1 cellular context compared by ENCODE assay signal in the genomic region with DNA sequence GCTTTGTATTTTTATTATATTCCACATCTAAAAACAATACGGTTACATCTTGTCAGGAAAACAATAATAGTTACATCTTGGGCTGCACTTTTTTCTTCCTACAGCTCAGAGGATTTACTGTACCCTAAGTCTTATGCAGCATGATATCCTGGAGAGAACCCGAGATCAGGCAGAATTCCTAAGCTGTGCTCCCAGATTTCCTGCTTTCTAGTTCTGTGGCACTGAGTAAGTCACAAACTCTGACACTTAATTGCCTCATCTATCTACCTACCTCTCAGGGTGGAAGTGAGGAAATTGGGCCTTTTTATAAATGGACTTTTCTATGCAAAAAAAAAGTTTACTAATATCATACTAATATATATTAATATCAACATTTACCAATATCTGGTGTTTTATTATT.
TF ChIP-seq lines count a peak whose summit lies in the region.

No MANE protein-coding gene starts in this region.

TF ChIP-seq in HCT116, 20 proteins besides CTCF, POLR2A, EP300 and RAD21:
- TF ChIP-seq CEBPB (IDR thresholded peaks at IDR 0.05; ENCODE audit: low read depth): peak; percentile 70; the same call in 1 of the 2 replicates
- TF ChIP-seq POLR2AphosphoS5 (IDR thresholded peaks at IDR 0.05; ENCODE audit: low read depth, low read length): 0 out of 2 replicates have a peak, but pooled peaks have one; percentile 21
- TF ChIP-seq ELF1 (IDR thresholded peaks at IDR 0.05; ENCODE audit: borderline replicate concordance, low read depth): no peak
- no peak for TF ChIP-seq SIN3A (IDR thresholded peaks at IDR 0.05; ENCODE audit: low read depth)
- TF ChIP-seq REST (IDR thresholded peaks at IDR 0.05; ENCODE audit: low read depth): no peak
- no peak for TF ChIP-seq SP1 (IDR thresholded peaks at IDR 0.05; ENCODE audit: low read depth)
